In the genomic region with DNA sequence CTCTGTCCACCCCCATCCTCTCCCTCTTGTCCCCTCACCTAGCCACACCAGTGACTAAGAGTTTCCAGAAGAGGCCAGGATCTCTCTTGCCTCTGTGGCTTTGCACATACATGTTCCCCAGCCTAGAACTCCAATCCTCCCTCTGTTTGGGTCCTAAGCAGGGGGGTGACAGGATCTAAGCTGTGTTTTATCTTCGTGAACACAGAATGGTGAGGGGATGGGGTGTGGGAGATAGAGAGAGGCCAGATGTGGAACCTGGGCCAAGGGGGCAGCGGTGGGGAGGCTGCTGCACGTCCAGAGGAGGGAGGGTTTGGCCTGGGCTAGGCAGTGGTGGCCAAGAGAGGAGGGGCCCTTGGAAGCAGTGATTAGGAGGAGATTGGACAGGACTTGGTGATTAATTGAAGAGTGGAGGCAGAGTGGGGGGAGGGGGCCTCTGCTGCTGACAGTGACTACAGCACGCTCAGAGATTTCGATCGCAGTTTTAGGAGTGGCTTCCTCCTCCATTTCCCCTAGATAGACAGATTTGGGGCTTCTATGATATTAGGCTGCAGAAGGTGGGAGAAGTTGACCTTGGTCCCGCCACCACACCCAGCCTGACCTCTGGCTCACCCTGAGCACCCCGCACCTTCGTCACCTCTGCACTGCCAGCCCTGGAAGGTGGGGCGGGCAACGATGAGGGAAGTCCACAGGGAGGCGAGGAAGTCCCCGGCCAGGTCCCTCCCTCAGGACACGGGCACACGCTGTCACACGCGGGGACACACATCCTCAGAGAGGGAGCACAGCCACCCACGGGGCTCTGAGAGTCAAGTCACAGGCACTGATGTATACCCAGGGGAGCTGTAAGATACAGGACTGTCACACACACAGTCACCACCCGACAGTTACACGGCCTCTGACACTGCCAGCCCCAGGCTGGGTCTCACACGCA, we compare ENCODE assay signal across 1 cellular context.
TF ChIP-seq lines count a peak whose summit lies in the region.

No MANE protein-coding gene starts in this region.

TF ChIP-seq in K562, 482 proteins besides CTCF, POLR2A, EP300 and RAD21 (continued from another document):
- TF ChIP-seq CCNT2 (IDR thresholded peaks at IDR 0.05; ENCODE audit: borderline replicate concordance, extremely low read depth, insufficient read length, low read depth, low read length), result peak; percentile 22
- TF ChIP-seq GABPB1 (CRISPR knock-in tag; IDR thresholded peaks at IDR 0.05), result no peak
- TF ChIP-seq, protein P1, sequence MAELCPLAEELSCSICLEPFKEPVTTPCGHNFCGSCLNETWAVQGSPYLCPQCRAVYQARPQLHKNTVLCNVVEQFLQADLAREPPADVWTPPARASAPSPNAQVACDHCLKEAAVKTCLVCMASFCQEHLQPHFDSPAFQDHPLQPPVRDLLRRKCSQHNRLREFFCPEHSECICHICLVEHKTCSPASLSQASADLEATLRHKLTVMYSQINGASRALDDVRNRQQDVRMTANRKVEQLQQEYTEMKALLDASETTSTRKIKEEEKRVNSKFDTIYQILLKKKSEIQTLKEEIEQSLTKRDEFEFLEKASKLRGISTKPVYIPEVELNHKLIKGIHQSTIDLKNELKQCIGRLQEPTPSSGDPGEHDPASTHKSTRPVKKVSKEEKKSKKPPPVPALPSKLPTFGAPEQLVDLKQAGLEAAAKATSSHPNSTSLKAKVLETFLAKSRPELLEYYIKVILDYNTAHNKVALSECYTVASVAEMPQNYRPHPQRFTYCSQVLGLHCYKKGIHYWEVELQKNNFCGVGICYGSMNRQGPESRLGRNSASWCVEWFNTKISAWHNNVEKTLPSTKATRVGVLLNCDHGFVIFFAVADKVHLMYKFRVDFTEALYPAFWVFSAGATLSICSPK (IDR thresholded peaks at IDR 0.05; ENCODE audit: borderline replicate concordance), result no peak
- TF ChIP-seq NFIC (IDR thresholded peaks at IDR 0.05), result peak; percentile 63
- peak in 1 of 2 experiments; percentile 46; a peak in 1 of 4 replicates for TF ChIP-seq TRIM24 (IDR thresholded peaks at IDR 0.05)
- TF ChIP-seq ZSCAN29 (IDR thresholded peaks at IDR 0.05), result no peak
- TF ChIP-seq PCBP1 (IDR thresholded peaks at IDR 0.05; ENCODE audit: low read depth, low read length, poor library complexity, severe bottlenecking), result no peak
- TF ChIP-seq MAFF (IDR thresholded peaks at IDR 0.05; ENCODE audit: low read length), result no peak
- TF ChIP-seq, protein P2, sequence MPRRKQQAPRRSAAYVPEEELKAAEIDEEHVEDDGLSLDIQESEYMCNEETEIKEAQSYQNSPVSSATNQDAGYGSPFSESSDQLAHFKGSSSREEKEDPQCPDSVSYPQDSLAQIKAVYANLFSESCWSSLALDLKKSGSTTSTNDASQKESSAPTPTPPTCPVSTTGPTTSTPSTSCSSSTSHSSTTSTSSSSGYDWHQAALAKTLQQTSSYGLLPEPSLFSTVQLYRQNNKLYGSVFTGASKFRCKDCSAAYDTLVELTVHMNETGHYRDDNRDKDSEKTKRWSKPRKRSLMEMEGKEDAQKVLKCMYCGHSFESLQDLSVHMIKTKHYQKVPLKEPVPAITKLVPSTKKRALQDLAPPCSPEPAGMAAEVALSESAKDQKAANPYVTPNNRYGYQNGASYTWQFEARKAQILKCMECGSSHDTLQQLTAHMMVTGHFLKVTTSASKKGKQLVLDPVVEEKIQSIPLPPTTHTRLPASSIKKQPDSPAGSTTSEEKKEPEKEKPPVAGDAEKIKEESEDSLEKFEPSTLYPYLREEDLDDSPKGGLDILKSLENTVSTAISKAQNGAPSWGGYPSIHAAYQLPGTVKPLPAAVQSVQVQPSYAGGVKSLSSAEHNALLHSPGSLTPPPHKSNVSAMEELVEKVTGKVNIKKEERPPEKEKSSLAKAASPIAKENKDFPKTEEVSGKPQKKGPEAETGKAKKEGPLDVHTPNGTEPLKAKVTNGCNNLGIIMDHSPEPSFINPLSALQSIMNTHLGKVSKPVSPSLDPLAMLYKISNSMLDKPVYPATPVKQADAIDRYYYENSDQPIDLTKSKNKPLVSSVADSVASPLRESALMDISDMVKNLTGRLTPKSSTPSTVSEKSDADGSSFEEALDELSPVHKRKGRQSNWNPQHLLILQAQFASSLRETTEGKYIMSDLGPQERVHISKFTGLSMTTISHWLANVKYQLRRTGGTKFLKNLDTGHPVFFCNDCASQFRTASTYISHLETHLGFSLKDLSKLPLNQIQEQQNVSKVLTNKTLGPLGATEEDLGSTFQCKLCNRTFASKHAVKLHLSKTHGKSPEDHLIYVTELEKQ (CRISPR knock-in tag; IDR thresholded peaks at IDR 0.05), result no peak
- TF ChIP-seq, protein P3, sequence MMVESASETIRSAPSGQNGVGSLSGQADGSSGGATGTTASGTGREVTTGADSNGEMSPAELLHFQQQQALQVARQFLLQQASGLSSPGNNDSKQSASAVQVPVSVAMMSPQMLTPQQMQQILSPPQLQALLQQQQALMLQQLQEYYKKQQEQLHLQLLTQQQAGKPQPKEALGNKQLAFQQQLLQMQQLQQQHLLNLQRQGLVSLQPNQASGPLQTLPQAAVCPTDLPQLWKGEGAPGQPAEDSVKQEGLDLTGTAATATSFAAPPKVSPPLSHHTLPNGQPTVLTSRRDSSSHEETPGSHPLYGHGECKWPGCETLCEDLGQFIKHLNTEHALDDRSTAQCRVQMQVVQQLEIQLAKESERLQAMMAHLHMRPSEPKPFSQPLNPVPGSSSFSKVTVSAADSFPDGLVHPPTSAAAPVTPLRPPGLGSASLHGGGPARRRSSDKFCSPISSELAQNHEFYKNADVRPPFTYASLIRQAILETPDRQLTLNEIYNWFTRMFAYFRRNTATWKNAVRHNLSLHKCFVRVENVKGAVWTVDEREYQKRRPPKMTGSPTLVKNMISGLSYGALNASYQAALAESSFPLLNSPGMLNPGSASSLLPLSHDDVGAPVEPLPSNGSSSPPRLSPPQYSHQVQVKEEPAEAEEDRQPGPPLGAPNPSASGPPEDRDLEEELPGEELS (CRISPR knock-in tag; IDR thresholded peaks at IDR 0.05; ENCODE audit: borderline replicate concordance), result 0 out of 2 replicates have a peak, but pooled peaks have one; percentile 37
- TF ChIP-seq, protein P4, sequence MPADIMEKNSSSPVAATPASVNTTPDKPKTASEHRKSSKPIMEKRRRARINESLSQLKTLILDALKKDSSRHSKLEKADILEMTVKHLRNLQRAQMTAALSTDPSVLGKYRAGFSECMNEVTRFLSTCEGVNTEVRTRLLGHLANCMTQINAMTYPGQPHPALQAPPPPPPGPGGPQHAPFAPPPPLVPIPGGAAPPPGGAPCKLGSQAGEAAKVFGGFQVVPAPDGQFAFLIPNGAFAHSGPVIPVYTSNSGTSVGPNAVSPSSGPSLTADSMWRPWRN (IDR thresholded peaks at IDR 0.05; ENCODE audit: low read depth), result no peak
